Comparison of ENCODE assay signal across 14 cellular contexts in the genomic region with DNA sequence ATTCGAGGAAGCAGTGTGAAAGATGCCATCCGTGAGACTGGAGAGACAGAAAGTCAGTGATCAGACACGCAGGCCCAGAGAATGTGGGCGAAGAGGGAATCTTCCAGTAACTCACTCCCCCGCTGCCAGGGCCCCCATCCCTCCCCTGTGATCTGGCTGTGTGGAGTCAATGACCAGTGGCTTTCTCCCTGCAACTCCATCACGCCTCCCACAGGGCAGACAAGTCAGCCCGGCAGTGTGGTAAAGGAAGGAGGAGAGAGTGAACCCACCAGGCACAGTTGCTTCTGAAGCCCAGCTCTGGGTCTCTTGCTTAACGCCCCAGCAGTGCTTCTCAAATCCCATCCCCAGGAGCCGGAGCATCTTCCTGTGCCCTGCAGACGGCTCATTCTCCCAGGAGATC.
DNase-seq lines count a peak whose midpoint lies in the region; ATAC-seq and TF ChIP-seq lines count a peak whose summit lies in the region.
"Had no signal": no experiment of that assay in that cellular context is flagged by ENCODE, and none has a peak within 500 bp of the region (broad histone marks: within the 10 kb centered on the region; RNA-seq: fewer than 3 reads in every experiment).

No MANE protein-coding gene starts in this region.

- H3K4me2 ChIP-seq in neural progenitor cell: no peak overlapping the region

- 82 to 91% methylated on average over 8 to 10 of the region's 10 CpGs for WGBS in endodermal cell (ENCODE audit: insufficient coverage in 1 of 2, insufficient read length in 1 of 2), 2 experiments

- H3K27me3 Mint-ChIP-seq in endodermal cell (ENCODE audit: insufficient read depth) (no peaks in the 10 kb centered on the region), neural progenitor cell (ENCODE audit: insufficient read depth, low read depth) (peaks cover 7% of the 10 kb centered on the region)

- TF ChIP-seq CTCF in endodermal cell (conservative IDR thresholded peaks at IDR 0.05) (no peak), neural progenitor cell (IDR thresholded peaks at IDR 0.05) (no peak)

- no peaks in the 10 kb centered on the region for H3F3A ChIP-seq in neural progenitor cell (ENCODE audit: low read depth)

- peaks cover 56% of the 10 kb centered on the region for H3K79me2 ChIP-seq in neural progenitor cell (ENCODE audit: low read depth)

- H3K4me3 Mint-ChIP-seq in endodermal cell: no peak overlapping the region
- H3K4me3 Mint-ChIP-seq in neural progenitor cell: peak overlapping the region; percentile 8
- H3K4me3 Mint-ChIP-seq: CD4-positive, CD25-positive, alpha-beta regulatory T cell had no signal

- peaks cover 2% of the 10 kb centered on the region for H3K4me1 Mint-ChIP-seq in endodermal cell
- H3K4me1 Mint-ChIP-seq in neural progenitor cell: peaks cover 68% of the 10 kb centered on the region
- H3K4me1 Mint-ChIP-seq: CD4-positive, CD25-positive, alpha-beta regulatory T cell; IgD-negative memory B cell had no signal

- H2AFZ ChIP-seq in neural progenitor cell (replicated peaks): no peak overlapping the region
- H2AFZ ChIP-seq: GM23248 had no signal

- DNase-seq in NCI-H69 (lab: John Stamatoyannopoulos, UW): peak; percentile 8
- peak; percentile 62 for DNase-seq in endodermal cell
- no peak for DNase-seq in neural progenitor cell (ENCODE audit: low spot score)
- DNase-seq in stimulated activated CD8-positive, alpha-beta memory T cell treated with anti-CD3 and anti-CD28 coated beads, Interleukin-4, amount 100 ng/mL, for 48 hours: no peak
- no peak for DNase-seq in NCI-H526 treated with DMSO at 0.1 percent for 48 hours (lab: John Stamatoyannopoulos, UW)
- DNase-seq: ACHN; BE2C; C1 segment of cervical spinal cord; Caco-2; CD4-positive, CD25-positive, alpha-beta regulatory T cell; GM23248 had no signal

- H3K27me3 ChIP-seq in endodermal cell (ENCODE audit: control insufficient read depth, insufficient read depth, low read length, poor library complexity, severe bottlenecking): no peaks in the 10 kb centered on the region
- no peaks in the 10 kb centered on the region for H3K27me3 ChIP-seq in neural progenitor cell
- H3K27me3 ChIP-seq: BE2C had no signal

- H3K9me3 ChIP-seq in endodermal cell (ENCODE audit: control insufficient read depth, low read length) (no peaks in the 10 kb centered on the region), neural progenitor cell (ENCODE audit: low read depth) (no peaks in the 10 kb centered on the region)
- H3K9me3 ChIP-seq: BE2C, Caco-2 had no signal

- H3K4me3 ChIP-seq in endodermal cell (ENCODE audit: low read length) (no peak overlapping the region), neural progenitor cell (no peak overlapping the region)
- H3K4me3 ChIP-seq: GM23248 had no signal

- H3K4me1 ChIP-seq in endodermal cell (ENCODE audit: control insufficient read depth, insufficient read depth, low read length): no peaks in the 10 kb centered on the region
- peaks cover 27% of the 10 kb centered on the region for H3K4me1 ChIP-seq in neural progenitor cell
- H3K4me1 ChIP-seq: BE2C, Caco-2 had no signal

- H3K9ac ChIP-seq in endodermal cell (ENCODE audit: extremely low read depth, low read length, poor library complexity, severe bottlenecking) (no peak overlapping the region), neural progenitor cell (no peak overlapping the region)
- H3K9ac ChIP-seq: GM23248 had no signal

- H3K36me3 Mint-ChIP-seq in endodermal cell (ENCODE audit: low read depth) (peaks cover 10% of the 10 kb centered on the region), neural progenitor cell (peaks cover 51% of the 10 kb centered on the region)
- H3K36me3 Mint-ChIP-seq: CD4-positive, CD25-positive, alpha-beta regulatory T cell; IgD-negative memory B cell had no signal

- H3K9me3 Mint-ChIP-seq in endodermal cell (no peaks in the 10 kb centered on the region), neural progenitor cell (peaks cover 2% of the 10 kb centered on the region)

- H3K27ac ChIP-seq in endodermal cell (ENCODE audit: low read depth, low read length) (peak overlapping the region; percentile 52), neural progenitor cell (no peak overlapping the region)
- H3K27ac ChIP-seq: GM23248 had no signal

- ATAC-seq in HG03280 (IDR thresholded peaks at IDR 0.05; ENCODE audit: unreplicated experiment): no peak
- ATAC-seq: HepG2 had no signal

- peaks cover 40% of the 10 kb centered on the region for H4K20me1 ChIP-seq in neural progenitor cell (ENCODE audit: low read depth)

- no peak overlapping the region for H3K27ac Mint-ChIP-seq in endodermal cell
- peak overlapping the region; percentile 91 for H3K27ac Mint-ChIP-seq in neural progenitor cell
- H3K27ac Mint-ChIP-seq: CD4-positive, CD25-positive, alpha-beta regulatory T cell; IgD-negative memory B cell had no signal

- no peaks in the 10 kb centered on the region for H3K36me3 ChIP-seq in endodermal cell (ENCODE audit: control insufficient read depth, insufficient read depth, low read length)
- H3K36me3 ChIP-seq in neural progenitor cell: no peaks in the 10 kb centered on the region
- H3K36me3 ChIP-seq: BE2C had no signal

Comparison
In these comparisons a context has a peak if more than half of its experiments do, and no peak if none do; other contexts are left out.
1. DNase-seq: peak in NCI-H69 (single experiment) and endodermal cell (single experiment); none in neural progenitor cell (single experiment), stimulated activated CD8-positive, alpha-beta memory T cell treated with anti-CD3 and anti-CD28 coated beads, Interleukin-4, amount 100 ng/mL, for 48 hours (single experiment) and NCI-H526 treated with DMSO at 0.1 percent for 48 hours (single experiment).